ENCODE assay signal across 8 cellular contexts in genomic region chr11:116772443-116773202, GRCh38. TPM values are rescaled to one million over a fixed set of nuclear protein-coding genes. Genes with fewer than 3 reads are reported as not detected.
DNase-seq lines count a peak whose midpoint lies in the region; ATAC-seq, FAIRE-seq and TF ChIP-seq lines count a peak whose summit lies in the region.

Gene BUD13, minus strand, starts transcription at chr11:116772987. Its CDS starts 23 bp downstream, at chr11:116772964.

- H3K4me1 Mint-ChIP-seq in progenitor cell of endocrine pancreas (ENCODE audit: low read depth): peaks cover 20% of the 10 kb centered on the region

- H3K9me3 ChIP-seq in adrenal gland (replicated peaks in 1 of 3) (no peaks in the 10 kb centered on the region), heart right ventricle (no peaks in the 10 kb centered on the region)

- peak; percentile 99 for FAIRE-seq in GM12891 (lab: Jason Lieb, UNC)

- peak within 1 kb of the TSS; percentile 97 for H3K4me3 Mint-ChIP-seq in progenitor cell of endocrine pancreas (ENCODE audit: low read depth)

- DNase-seq in GM12891 (ENCODE audit: insufficient read length, low spot score): peak; percentile 90
- DNase-seq in NCI-H1417 treated with DMSO at 0.1 percent for 48 hours (lab: John Stamatoyannopoulos, UW): peak; percentile 77
- DNase-seq in T-helper 1 cell: peak; percentile 90 to 93 (median 92)
- peak; percentile 84 to 94 (median 92) for DNase-seq in adrenal gland
- DNase-seq in heart right ventricle: peak; percentile 92 to 94
- DNase-seq in progenitor cell of endocrine pancreas (ENCODE audit: low spot score, unreplicated experiment): peak; percentile 85
- DNase-seq in ureter (ENCODE audit: low spot score): peak; percentile 92

- peak; percentile 91 for ATAC-seq in HG02759 (IDR thresholded peaks at IDR 0.05; ENCODE audit: unreplicated experiment)
- ATAC-seq in heart right ventricle: peak; percentile 93 to 96 (median 95)

- H3K4me3 ChIP-seq in adrenal gland (peak within 1 kb of the TSS; percentile 85 to 99 (median 89)), heart right ventricle (peak within 1 kb of the TSS; percentile 68 to 95 (median 89))

- peaks cover 0 to 15% of the 10 kb centered on the region in 2 donors for H3K36me3 ChIP-seq in adrenal gland (replicated peaks in 1 of 2)
- H3K36me3 ChIP-seq in heart right ventricle: peaks cover 0 to 45% (median 14%) of the 10 kb centered on the region in 9 donors

- peaks cover 16 to 26% of the 10 kb centered on the region in 2 donors for H3K4me1 ChIP-seq in adrenal gland (replicated peaks in 1 of 2)
- peaks cover 6 to 36% (median 23%) of the 10 kb centered on the region in 9 donors for H3K4me1 ChIP-seq in heart right ventricle

- TF ChIP-seq POLR2A in GM12891 (IDR thresholded peaks at IDR 0.05; ENCODE audit: low read depth, low read length) (peak; percentile 88), adrenal gland (IDR thresholded peaks at IDR 0.05) (peak; percentile 27 to 64)

- intact Hi-C loops in adrenal gland (cut with DNase I): no loop called here
- intact Hi-C loops in heart right ventricle (cut with DNase I): no loop called here

- peaks cover 13% of the 10 kb centered on the region for H3K36me3 Mint-ChIP-seq in progenitor cell of endocrine pancreas (ENCODE audit: insufficient read depth)

- H3K27me3 Mint-ChIP-seq in progenitor cell of endocrine pancreas: no peaks in the 10 kb centered on the region

- peak within 1 kb of the TSS; percentile 84 to 93 (median 90) for H3K27ac ChIP-seq in adrenal gland
- peak within 1 kb of the TSS; percentile 65 to 97 (median 92) for H3K27ac ChIP-seq in heart right ventricle

- H3K9me3 Mint-ChIP-seq in progenitor cell of endocrine pancreas (ENCODE audit: low read depth): no peaks in the 10 kb centered on the region

- no peak for TF ChIP-seq CTCF in adrenal gland (IDR thresholded peaks at IDR 0.05)
- peak in 3 of 9 donors; percentile 12 to 23 (median 22) for TF ChIP-seq CTCF in heart right ventricle (IDR thresholded peaks at IDR 0.05)
- no peak for TF ChIP-seq CTCF in progenitor cell of endocrine pancreas (IDR thresholded peaks at IDR 0.05; ENCODE audit: unreplicated experiment)

- H3K27ac Mint-ChIP-seq in progenitor cell of endocrine pancreas: peak within 1 kb of the TSS; percentile 96

- no peaks in the 10 kb centered on the region for H3K27me3 ChIP-seq in adrenal gland
- no peaks in the 10 kb centered on the region for H3K27me3 ChIP-seq in heart right ventricle

- 0% methylated on average over 11 to 73 of the region's 73 CpGs for WGBS in adrenal gland, 4 donors
- WGBS in heart right ventricle, 2 donors: 0% methylated on average over 71 to 73 of the region's 73 CpGs

TF ChIP-seq in GM12891, 5 proteins besides CTCF, POLR2A, EP300 and RAD21:
- TF ChIP-seq TAF1 (IDR thresholded peaks at IDR 0.05; ENCODE audit: low read depth, low read length) (peak; percentile 65), PAX5 (IDR thresholded peaks at IDR 0.05; ENCODE audit: insufficient read depth, low read length, severe bottlenecking) (peak; percentile 56), POU2F2 (IDR thresholded peaks at IDR 0.05; ENCODE audit: low read depth, low read length) (peak; percentile 58; the same call in 1 of the 2 replicates), SPI1 (IDR thresholded peaks at IDR 0.05; ENCODE audit: low read depth, low read length) (peak; percentile 12; the same call in 1 of the 2 replicates), POLR2AphosphoS5 (IDR thresholded peaks at IDR 0.05; ENCODE audit: low read depth, low read length) (peak; percentile 85)

RNA-seq across cellular contexts. Expression of gene BUD13, which starts in this region (rescaled TPM):
- 11.7 TPM for polyA plus RNA-seq in GM12891 (2012; ENCODE audit: low read depth, missing spikeins)
- total RNA-seq in adrenal gland (10 to 100 TPM in 5 of 8 donors, 1 to 10 TPM in 3; 7.5 to 20.4 (median 10.6) TPM), heart right ventricle (1 to 10 TPM; 6.1 to 9.2 (median 7.0) TPM), progenitor cell of endocrine pancreas (23.8 and 26.8 TPM in 2 replicates), ureter (16.9 TPM)
- polyA plus RNA-seq in adrenal gland (10 to 100 TPM; 11.1 to 14.3 (median 12.5) TPM), heart right ventricle (1 to 10 TPM; 6.3 to 7.1 TPM)

Comparison
In these comparisons a context has a peak if more than half of its experiments do, and no peak if none do; other contexts are left out.
1. Peak in every context shown above with its lines: DNase-seq, ATAC-seq, H3K4me3 ChIP-seq and H3K27ac ChIP-seq.